In genomic region chr2:111545723-111546431, GRCh38 we compare ENCODE assay signal across 8 cellular contexts.
DNase-seq lines count a peak whose midpoint lies in the region; ATAC-seq and TF ChIP-seq lines count a peak whose summit lies in the region.
"Not testable (repeated sequence)": the region's sequence is repeated elsewhere in the genome, so short reads cannot be mapped to it uniquely, and the experiment has no call there.

No MANE protein-coding gene starts in this region.

- H4K20me1 ChIP-seq in OCI-LY1 (ENCODE audit: insufficient read depth, low read length), result not testable (repeated sequence)

- not testable (repeated sequence) for H3K4me1 ChIP-seq in CD4-positive, CD25-positive, alpha-beta regulatory T cell (ENCODE audit: control insufficient read depth, insufficient read depth, low read length, poor library complexity, severe bottlenecking)
- H3K4me1 ChIP-seq in OCI-LY1 (ENCODE audit: insufficient read depth, low read length, severe bottlenecking), result peaks cover 12% of the 10 kb centered on the region

- H2AFZ ChIP-seq in OCI-LY1 (ENCODE audit: low read length), result not testable (repeated sequence)

- not testable (repeated sequence) for H3K36me3 Mint-ChIP-seq in CD4-positive, CD25-positive, alpha-beta regulatory T cell; activated T-helper 17 cell treated with anti-CD3 and anti-CD28 coated beads, Interleukin-2, amount 50 U/mL, for 72 hours (ENCODE audit: low read depth); central memory CD8-positive, alpha-beta T cell (ENCODE audit: insufficient read depth); natural killer cell treated with Interleukin-12 subunit alpha and Interleukin-12 subunit beta and Interleukin-15 and Interleukin-18, amount 100 ng/mL, for 72 hours

- H3K9ac ChIP-seq in OCI-LY1 (ENCODE audit: low read length), result not testable (repeated sequence)

- H3K79me2 ChIP-seq in OCI-LY1 (ENCODE audit: insufficient read depth, low read length), result not testable (repeated sequence)

- not testable (repeated sequence) for TF ChIP-seq CTCF in OCI-LY1 (IDR thresholded peaks at IDR 0.05; ENCODE audit: low read length)

- H3K9me3 ChIP-seq in CD4-positive, CD25-positive, alpha-beta regulatory T cell (ENCODE audit: control insufficient read depth in 2 of 2, low read length in 2 of 2); OCI-LY1 (ENCODE audit: low read length): not testable (repeated sequence)

- H3K4me3 ChIP-seq in CD4-positive, CD25-positive, alpha-beta regulatory T cell (ENCODE audit: low read depth, low read length); OCI-LY1 (ENCODE audit: low read depth, low read length, poor library complexity, severe bottlenecking): not testable (repeated sequence)

- H3F3A ChIP-seq in OCI-LY1 (ENCODE audit: insufficient read depth, low read length), result not testable (repeated sequence)

- H3K27me3 ChIP-seq in CD4-positive, CD25-positive, alpha-beta regulatory T cell (ENCODE audit: control insufficient read depth, insufficient read depth, low read length); OCI-LY1 (ENCODE audit: insufficient read depth, low read length): not testable (repeated sequence)

- not testable (repeated sequence) for H3K27me3 Mint-ChIP-seq in CD4-positive, CD25-positive, alpha-beta regulatory T cell; activated T-helper 17 cell treated with anti-CD3 and anti-CD28 coated beads, Interleukin-2, amount 50 U/mL, for 72 hours; central memory CD8-positive, alpha-beta T cell; natural killer cell treated with Interleukin-12 subunit alpha and Interleukin-12 subunit beta and Interleukin-15 and Interleukin-18, amount 100 ng/mL, for 72 hours

- H3K4me3 Mint-ChIP-seq in CD4-positive, CD25-positive, alpha-beta regulatory T cell; activated T-helper 17 cell treated with anti-CD3 and anti-CD28 coated beads, Interleukin-2, amount 50 U/mL, for 72 hours; central memory CD8-positive, alpha-beta T cell; natural killer cell treated with Interleukin-12 subunit alpha and Interleukin-12 subunit beta and Interleukin-15 and Interleukin-18, amount 100 ng/mL, for 72 hours: not testable (repeated sequence)

- H3K36me3 ChIP-seq in CD4-positive, CD25-positive, alpha-beta regulatory T cell (ENCODE audit: control insufficient read depth, insufficient read depth, low read length); OCI-LY1 (ENCODE audit: insufficient read depth, low read length): not testable (repeated sequence)

- not testable (repeated sequence) for H3K27ac ChIP-seq in CD4-positive, CD25-positive, alpha-beta regulatory T cell (ENCODE audit: insufficient read depth, low read length, poor library complexity, severe bottlenecking)
- peak overlapping the region; percentile 36 for H3K27ac ChIP-seq in OCI-LY1 (ENCODE audit: low read depth, low read length, poor library complexity, severe bottlenecking)

- peak overlapping the region; percentile 39 for H3K4me2 ChIP-seq in OCI-LY1 (ENCODE audit: low read length)

- H3K27ac Mint-ChIP-seq in CD4-positive, CD25-positive, alpha-beta regulatory T cell; activated T-helper 17 cell treated with anti-CD3 and anti-CD28 coated beads, Interleukin-2, amount 50 U/mL, for 72 hours; central memory CD8-positive, alpha-beta T cell (ENCODE audit: low read depth); natural killer cell treated with Interleukin-12 subunit alpha and Interleukin-12 subunit beta and Interleukin-15 and Interleukin-18, amount 100 ng/mL, for 72 hours: not testable (repeated sequence)

- ATAC-seq in CD4-positive, CD25-positive, alpha-beta regulatory T cell (ENCODE audit: low read depth in 2 of 2), result peak; percentile 52 to 59
- ATAC-seq in HG02884 (IDR thresholded peaks at IDR 0.05; ENCODE audit: unreplicated experiment), result peak; percentile 60
- ATAC-seq in activated CD4-positive, CD25-positive, alpha-beta regulatory T cell treated with anti-CD3 and anti-CD28 coated beads, Interleukin-2, amount 50 U/mL, for 24 hours, result peak; percentile 78 to 81
- ATAC-seq in activated T-helper 17 cell treated with anti-CD3 and anti-CD28 coated beads, Interleukin-2, amount 50 U/mL, for 72 hours (replicated peaks), result peak; percentile 80
- peak; percentile 39 for ATAC-seq in central memory CD8-positive, alpha-beta T cell (replicated peaks; ENCODE audit: extremely low read depth, poor library complexity, severe bottlenecking)
- peak; percentile 74 to 83 for ATAC-seq in natural killer cell treated with Interleukin-12 subunit alpha and Interleukin-12 subunit beta and Interleukin-15 and Interleukin-18, amount 100 ng/mL, for 72 hours
- ATAC-seq in stimulated activated naive CD8-positive, alpha-beta T cell treated with anti-CD3 and anti-CD28 coated beads, Interleukin-15, Interleukin-2, amounts not matched to agents 100 U/mL and 50 U/mL, for 24 hours, result peak; percentile 77

- H3K9me3 Mint-ChIP-seq in CD4-positive, CD25-positive, alpha-beta regulatory T cell; activated T-helper 17 cell treated with anti-CD3 and anti-CD28 coated beads, Interleukin-2, amount 50 U/mL, for 72 hours; central memory CD8-positive, alpha-beta T cell; natural killer cell treated with Interleukin-12 subunit alpha and Interleukin-12 subunit beta and Interleukin-15 and Interleukin-18, amount 100 ng/mL, for 72 hours: not testable (repeated sequence)

- not testable (repeated sequence) for H3K9me2 ChIP-seq in OCI-LY1 (ENCODE audit: low read depth, low read length)

- not testable (repeated sequence) for H3K4me1 Mint-ChIP-seq in CD4-positive, CD25-positive, alpha-beta regulatory T cell; activated T-helper 17 cell treated with anti-CD3 and anti-CD28 coated beads, Interleukin-2, amount 50 U/mL, for 72 hours; central memory CD8-positive, alpha-beta T cell; natural killer cell treated with Interleukin-12 subunit alpha and Interleukin-12 subunit beta and Interleukin-15 and Interleukin-18, amount 100 ng/mL, for 72 hours (ENCODE audit: low read depth in 2 of 2)

- DNase-seq in CD4-positive, CD25-positive, alpha-beta regulatory T cell, result peak in 1 of 3 donors; percentile 30
- DNase-seq in central memory CD8-positive, alpha-beta T cell (ENCODE audit: low spot score in 2 of 2); natural killer cell treated with Interleukin-12 subunit alpha and Interleukin-12 subunit beta and Interleukin-15 and Interleukin-18, amount 100 ng/mL, for 72 hours (ENCODE audit: low spot score); stimulated activated naive CD8-positive, alpha-beta T cell treated with anti-CD3 and anti-CD28 coated beads, Interleukin-15, Interleukin-2, amounts not matched to agents 100 U/mL and 50 U/mL, for 24 hours: not testable (repeated sequence)
